ENCODE assay signal across 14 cellular contexts in the genomic region with DNA sequence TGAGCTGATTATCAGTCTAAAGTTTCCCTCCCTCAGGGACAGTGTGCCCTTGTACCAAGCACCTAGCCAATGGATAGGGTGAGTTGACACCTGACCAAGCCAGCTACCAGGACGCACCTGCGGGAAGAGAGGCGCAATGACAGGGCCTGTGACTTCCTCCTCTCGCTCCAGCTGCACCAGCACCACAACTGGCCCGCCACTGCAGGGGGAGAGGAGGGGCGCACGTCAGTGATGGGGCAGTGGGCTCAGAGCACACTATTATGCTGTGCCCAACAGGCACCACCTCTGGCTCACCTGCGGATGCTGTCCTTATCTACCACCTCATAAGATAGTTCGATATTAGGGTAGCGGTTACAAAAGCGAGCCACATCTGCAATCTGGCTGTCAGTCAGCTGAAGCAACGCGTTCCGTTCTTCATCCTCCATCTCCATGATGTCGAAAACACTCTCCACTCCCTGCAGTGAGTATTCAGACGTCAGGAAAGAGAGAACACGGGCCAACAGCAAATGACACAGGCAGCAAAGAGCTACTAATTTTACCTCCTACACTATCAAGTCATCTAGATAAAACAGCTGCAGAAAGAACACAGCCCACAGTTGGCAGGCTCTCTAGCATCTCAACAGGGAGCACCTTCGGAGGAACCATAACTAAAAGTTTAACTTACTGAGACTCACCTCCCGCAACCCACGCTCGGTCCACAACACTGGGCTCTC. TPM values are rescaled to one million over a fixed set of nuclear protein-coding genes. Genes with fewer than 3 reads are reported as not detected.
A peak's percentile ranks its signal among the peaks of the same experiment; 100 is the strongest.
DNase-seq lines count a peak whose midpoint lies in the region; ATAC-seq lines count a peak whose summit lies in the region.
"Had no signal": no experiment of that assay in that cellular context is flagged by ENCODE, and none has a peak within 500 bp of the region (broad histone marks: within the 10 kb centered on the region; RNA-seq: fewer than 3 reads in every experiment).

No MANE protein-coding gene starts in this region.

- no peaks in the 10 kb centered on the region for H3K9me3 Mint-ChIP-seq in activated CD4-positive, alpha-beta T cell treated with anti-CD3 and anti-CD28 coated beads, Interleukin-2, amount 10 ng/mL, durations not matched to agents 7 days and 5 days
- H3K9me3 Mint-ChIP-seq: CD8-positive, alpha-beta memory T cell; H9 had no signal

- CTCF ChIA-PET in activated CD4-positive, alpha-beta T cell treated with anti-CD3 and anti-CD28 coated beads, Interleukin-2, amount 10 ng/mL, durations not matched to agents 7 days and 5 days (lab: Charles Lee), result interaction anchor here (0.9 to 1.2 kb wide), 3 partner anchors 7 to 28 kb away, joined by 3 read pairs; partner anchors contain the start of gene SNRNP200

- no peaks in the 10 kb centered on the region for H3K27me3 Mint-ChIP-seq in activated CD4-positive, alpha-beta T cell treated with anti-CD3 and anti-CD28 coated beads, Interleukin-2, amount 10 ng/mL, durations not matched to agents 7 days and 5 days
- H3K27me3 Mint-ChIP-seq: CD8-positive, alpha-beta memory T cell had no signal

- POLR2A ChIA-PET in activated CD4-positive, alpha-beta T cell treated with anti-CD3 and anti-CD28 coated beads, Interleukin-2, amount 10 ng/mL, durations not matched to agents 7 days and 5 days (lab: Charles Lee), result interaction anchor here (0.6 kb wide), 1 partner anchor 15 kb away, joined by 3 read pairs; no protein-coding TSS in a partner anchor

- no peak for ATAC-seq in HG02623 (IDR thresholded peaks at IDR 0.05; ENCODE audit: unreplicated experiment)

- DNase-seq in activated CD4-positive, alpha-beta T cell treated with anti-CD3 and anti-CD28 coated beads, Interleukin-2, amount 10 ng/mL, durations not matched to agents 7 days and 5 days, result no peak
- no peak for DNase-seq in activated CD4-positive, alpha-beta T cell treated with anti-CD3 and anti-CD28 coated beads for 1 hour
- DNase-seq in caudate nucleus (lab: John Stamatoyannopoulos, UW), result peak in 28 of 61 donors; percentile 1 to 88 (median 36)
- DNase-seq in putamen (ENCODE audit: low spot score), result peak; percentile 71
- no peak for DNase-seq in RPMI8226
- no peak for DNase-seq in DMS 273 treated with DMSO at 0.1 percent for 48 hours (lab: John Stamatoyannopoulos, UW)
- DNase-seq: Caco-2; CD8-positive, alpha-beta memory T cell; DMS53; GOT3; H9 had no signal

- H3K36me3 Mint-ChIP-seq in activated CD4-positive, alpha-beta T cell treated with anti-CD3 and anti-CD28 coated beads, Interleukin-2, amount 10 ng/mL, durations not matched to agents 7 days and 5 days (ENCODE audit: low read depth), result peaks cover 64% of the 10 kb centered on the region

- peak overlapping the region; percentile 82 for H3K27ac ChIP-seq in caudate nucleus (ENCODE audit: low read depth, low read length)
- H3K27ac ChIP-seq: 22Rv1, BLaER1 had no signal

- H3K27ac Mint-ChIP-seq in activated CD4-positive, alpha-beta T cell treated with anti-CD3 and anti-CD28 coated beads, Interleukin-2, amount 10 ng/mL, durations not matched to agents 7 days and 5 days, result peak overlapping the region; percentile 46
- H3K27ac Mint-ChIP-seq: H9 had no signal

- H3K4me1 Mint-ChIP-seq in activated CD4-positive, alpha-beta T cell treated with anti-CD3 and anti-CD28 coated beads, Interleukin-2, amount 10 ng/mL, durations not matched to agents 7 days and 5 days, result no peaks in the 10 kb centered on the region
- H3K4me1 Mint-ChIP-seq: CD8-positive, alpha-beta memory T cell; H9 had no signal

- no peak overlapping the region for H3K4me3 Mint-ChIP-seq in activated CD4-positive, alpha-beta T cell treated with anti-CD3 and anti-CD28 coated beads, Interleukin-2, amount 10 ng/mL, durations not matched to agents 7 days and 5 days
- H3K4me3 Mint-ChIP-seq: H9 had no signal

RNA-seq across cellular contexts. Expression of gene CIAO1, which starts 10.9 kb away (rescaled TPM):
- total RNA-seq in activated CD4-positive, alpha-beta T cell treated with anti-CD3 and anti-CD28 coated beads, Interleukin-2, amount 10 ng/mL, durations not matched to agents 7 days and 5 days, result 10 to 100 TPM; 53.4 to 59.9 TPM

RNA-seq across cellular contexts. Expression of gene TMEM127, which starts 11.1 kb away (rescaled TPM):
- total RNA-seq in activated CD4-positive, alpha-beta T cell treated with anti-CD3 and anti-CD28 coated beads, Interleukin-2, amount 10 ng/mL, durations not matched to agents 7 days and 5 days, result 10 to 100 TPM; 32.9 to 44.5 TPM

RNA-seq across cellular contexts. Expression of gene SNRNP200, which starts 28.4 kb away (rescaled TPM):
- total RNA-seq in activated CD4-positive, alpha-beta T cell treated with anti-CD3 and anti-CD28 coated beads, Interleukin-2, amount 10 ng/mL, durations not matched to agents 7 days and 5 days, result 100 to 1,000 TPM; 170 to 178 TPM

RNA-seq across cellular contexts. Expression of gene ITPRIPL1, which starts 48.2 kb away (rescaled TPM):
- 10 to 100 TPM; 33.3 to 39.2 TPM for total RNA-seq in activated CD4-positive, alpha-beta T cell treated with anti-CD3 and anti-CD28 coated beads, Interleukin-2, amount 10 ng/mL, durations not matched to agents 7 days and 5 days

RNA-seq across cellular contexts. Expression of gene NCAPH, which starts 58.6 kb away (rescaled TPM):
- 10 to 100 TPM; 82.4 to 84.6 TPM for total RNA-seq in activated CD4-positive, alpha-beta T cell treated with anti-CD3 and anti-CD28 coated beads, Interleukin-2, amount 10 ng/mL, durations not matched to agents 7 days and 5 days
